ENCODE assay signal across 9 cellular contexts in genomic region chr6:17032595-17033591, GRCh38.
A peak's percentile ranks its signal among the peaks of the same experiment; 100 is the strongest.
DNase-seq lines count a peak whose midpoint lies in the region; ATAC-seq and TF ChIP-seq lines count a peak whose summit lies in the region.
"Had no signal": no experiment of that assay in that cellular context is flagged by ENCODE, and none has a peak within 500 bp of the region (broad histone marks: within the 10 kb centered on the region; RNA-seq: fewer than 3 reads in every experiment).

No MANE protein-coding gene starts in this region.

- H3K36me3 ChIP-seq in GM23338 (ENCODE audit: insufficient read depth) (no peaks in the 10 kb centered on the region), heart right ventricle (no peaks in the 10 kb centered on the region), gastrocnemius medialis (no peaks in the 10 kb centered on the region), WERI-Rb-1 (no peaks in the 10 kb centered on the region)

- no peaks in the 10 kb centered on the region for H3K36me3 Mint-ChIP-seq in GM23338 (ENCODE audit: low read depth)

- H3K9me3 ChIP-seq in heart right ventricle (no peaks in the 10 kb centered on the region), gastrocnemius medialis (no peaks in the 10 kb centered on the region), WERI-Rb-1 (ENCODE audit: severe bottlenecking) (peaks cover 11% of the 10 kb centered on the region)

- intact Hi-C loops in heart right ventricle (cut with DNase I): no loop called here
- intact Hi-C loops in gastrocnemius medialis (cut with DNase I; ENCODE audit: low total_unique reads): no loop called here

- H3K9me3 Mint-ChIP-seq in GM23338: peaks cover 8% of the 10 kb centered on the region; the same call in 2 of the 3 replicates

- no peak for TF ChIP-seq CTCF in GM23338 (conservative IDR thresholded peaks at IDR 0.05; ENCODE audit: low read depth in 2 of 2)
- no peak for TF ChIP-seq CTCF in heart right ventricle (IDR thresholded peaks at IDR 0.05)
- TF ChIP-seq CTCF in gastrocnemius medialis (IDR thresholded peaks at IDR 0.05 in 4 of 5, conservative IDR thresholded peaks at IDR 0.05 in 1 of 5): no peak
- no peak for TF ChIP-seq CTCF in WERI-Rb-1 (IDR thresholded peaks at IDR 0.05; ENCODE audit: low read depth, low read length)

- H3K27me3 ChIP-seq in GM23338 (ENCODE audit: insufficient read depth) (no peaks in the 10 kb centered on the region), heart right ventricle (peaks cover 0 to 1% (median 0%) of the 10 kb centered on the region in 7 donors), gastrocnemius medialis (peaks cover 0 to 22% (median 0%) of the 10 kb centered on the region in 3 donors), WERI-Rb-1 (ENCODE audit: insufficient read depth, low read depth, severe bottlenecking) (peaks cover 47% of the 10 kb centered on the region)

- H2AFZ ChIP-seq in GM23338: peak overlapping the region; percentile 33; the same call in 1 of the 2 replicates

- no peaks in the 10 kb centered on the region for H4K20me1 ChIP-seq in GM23338 (replicated peaks; ENCODE audit: insufficient read depth)

- no peak for TF ChIP-seq POLR2A in gastrocnemius medialis (IDR thresholded peaks at IDR 0.05)

- H3K4me1 Mint-ChIP-seq in GM23338: no peaks in the 10 kb centered on the region

- no peak for ATAC-seq in GM23338
- ATAC-seq in heart right ventricle: peak in 7 of 8 donors; percentile 57 to 82 (median 67)
- peak; percentile 50 to 61 for ATAC-seq in gastrocnemius medialis

- no peak overlapping the region for H3K4me2 ChIP-seq in GM23338

- H3F3A ChIP-seq in GM23338 (replicated peaks; ENCODE audit: low read depth): no peaks in the 10 kb centered on the region

- H3K4me3 ChIP-seq in GM23338 (no peak overlapping the region), heart right ventricle (peak overlapping the region in 5 of 10 donors; percentile 7 to 24 (median 19)), gastrocnemius medialis (no peak overlapping the region), WERI-Rb-1 (ENCODE audit: low read depth, low read length) (no peak overlapping the region)

- H3K9me2 ChIP-seq in GM23338 (ENCODE audit: insufficient read depth): no peaks in the 10 kb centered on the region; the same call in 1 of the 2 replicates

- H3K4me3 Mint-ChIP-seq in GM23338: no peak overlapping the region

- 35 to 38% methylated on average over 15 of the region's 15 CpGs for WGBS in heart right ventricle, 2 donors

- DNase-seq in GM23338 (ENCODE audit: low spot score): no peak
- DNase-seq in amniotic stem cell (lab: John Stamatoyannopoulos, UW): peak; percentile 85
- peak in 1 of 2 donors; percentile 67 for DNase-seq in heart right ventricle
- DNase-seq in gastrocnemius medialis: peak; percentile 36 to 43
- no peak for DNase-seq in NCI-H82 (lab: John Stamatoyannopoulos, UW)
- no peak for DNase-seq in stimulated activated CD4-positive, alpha-beta T cell treated with anti-CD3 and anti-CD28 coated beads, Interleukin-12 subunit alpha, Interleukin-12 subunit beta, amount 100 ng/mL, for 4 hours
- no peak for DNase-seq in NCI-H510A (lab: John Stamatoyannopoulos, UW)
- DNase-seq in WERI-Rb-1: no peak
- DNase-seq: NCI-H187 treated with DMSO at 0.1 percent for 48 hours had no signal

- H3K27ac ChIP-seq in GM23338 (ENCODE audit: low read depth): no peak overlapping the region
- peak overlapping the region in 6 of 10 donors; percentile 6 to 63 (median 54) for H3K27ac ChIP-seq in heart right ventricle
- no peak overlapping the region for H3K27ac ChIP-seq in gastrocnemius medialis
- H3K27ac ChIP-seq in WERI-Rb-1: no peak overlapping the region

- no peaks in the 10 kb centered on the region for H3K27me3 Mint-ChIP-seq in GM23338 (ENCODE audit: insufficient read depth, low read depth, poor library complexity)

- in situ Hi-C loops in gastrocnemius medialis (cut with MboI; ENCODE audit: low sequenced_read_pairs in 4 of 4): no loop called here

- H3K79me2 ChIP-seq in GM23338 (replicated peaks; ENCODE audit: insufficient read depth): no peaks in the 10 kb centered on the region

- H3K4me1 ChIP-seq in GM23338 (ENCODE audit: insufficient read depth) (no peaks in the 10 kb centered on the region), heart right ventricle (peaks cover 0 to 29% (median 15%) of the 10 kb centered on the region in 9 donors), gastrocnemius medialis (peaks cover 3 to 11% of the 10 kb centered on the region in 2 donors)

- no peak overlapping the region for H3K27ac Mint-ChIP-seq in GM23338

TF ChIP-seq in GM23338, 12 proteins besides CTCF, POLR2A, EP300 and RAD21:
- TF ChIP-seq, protein P1, sequence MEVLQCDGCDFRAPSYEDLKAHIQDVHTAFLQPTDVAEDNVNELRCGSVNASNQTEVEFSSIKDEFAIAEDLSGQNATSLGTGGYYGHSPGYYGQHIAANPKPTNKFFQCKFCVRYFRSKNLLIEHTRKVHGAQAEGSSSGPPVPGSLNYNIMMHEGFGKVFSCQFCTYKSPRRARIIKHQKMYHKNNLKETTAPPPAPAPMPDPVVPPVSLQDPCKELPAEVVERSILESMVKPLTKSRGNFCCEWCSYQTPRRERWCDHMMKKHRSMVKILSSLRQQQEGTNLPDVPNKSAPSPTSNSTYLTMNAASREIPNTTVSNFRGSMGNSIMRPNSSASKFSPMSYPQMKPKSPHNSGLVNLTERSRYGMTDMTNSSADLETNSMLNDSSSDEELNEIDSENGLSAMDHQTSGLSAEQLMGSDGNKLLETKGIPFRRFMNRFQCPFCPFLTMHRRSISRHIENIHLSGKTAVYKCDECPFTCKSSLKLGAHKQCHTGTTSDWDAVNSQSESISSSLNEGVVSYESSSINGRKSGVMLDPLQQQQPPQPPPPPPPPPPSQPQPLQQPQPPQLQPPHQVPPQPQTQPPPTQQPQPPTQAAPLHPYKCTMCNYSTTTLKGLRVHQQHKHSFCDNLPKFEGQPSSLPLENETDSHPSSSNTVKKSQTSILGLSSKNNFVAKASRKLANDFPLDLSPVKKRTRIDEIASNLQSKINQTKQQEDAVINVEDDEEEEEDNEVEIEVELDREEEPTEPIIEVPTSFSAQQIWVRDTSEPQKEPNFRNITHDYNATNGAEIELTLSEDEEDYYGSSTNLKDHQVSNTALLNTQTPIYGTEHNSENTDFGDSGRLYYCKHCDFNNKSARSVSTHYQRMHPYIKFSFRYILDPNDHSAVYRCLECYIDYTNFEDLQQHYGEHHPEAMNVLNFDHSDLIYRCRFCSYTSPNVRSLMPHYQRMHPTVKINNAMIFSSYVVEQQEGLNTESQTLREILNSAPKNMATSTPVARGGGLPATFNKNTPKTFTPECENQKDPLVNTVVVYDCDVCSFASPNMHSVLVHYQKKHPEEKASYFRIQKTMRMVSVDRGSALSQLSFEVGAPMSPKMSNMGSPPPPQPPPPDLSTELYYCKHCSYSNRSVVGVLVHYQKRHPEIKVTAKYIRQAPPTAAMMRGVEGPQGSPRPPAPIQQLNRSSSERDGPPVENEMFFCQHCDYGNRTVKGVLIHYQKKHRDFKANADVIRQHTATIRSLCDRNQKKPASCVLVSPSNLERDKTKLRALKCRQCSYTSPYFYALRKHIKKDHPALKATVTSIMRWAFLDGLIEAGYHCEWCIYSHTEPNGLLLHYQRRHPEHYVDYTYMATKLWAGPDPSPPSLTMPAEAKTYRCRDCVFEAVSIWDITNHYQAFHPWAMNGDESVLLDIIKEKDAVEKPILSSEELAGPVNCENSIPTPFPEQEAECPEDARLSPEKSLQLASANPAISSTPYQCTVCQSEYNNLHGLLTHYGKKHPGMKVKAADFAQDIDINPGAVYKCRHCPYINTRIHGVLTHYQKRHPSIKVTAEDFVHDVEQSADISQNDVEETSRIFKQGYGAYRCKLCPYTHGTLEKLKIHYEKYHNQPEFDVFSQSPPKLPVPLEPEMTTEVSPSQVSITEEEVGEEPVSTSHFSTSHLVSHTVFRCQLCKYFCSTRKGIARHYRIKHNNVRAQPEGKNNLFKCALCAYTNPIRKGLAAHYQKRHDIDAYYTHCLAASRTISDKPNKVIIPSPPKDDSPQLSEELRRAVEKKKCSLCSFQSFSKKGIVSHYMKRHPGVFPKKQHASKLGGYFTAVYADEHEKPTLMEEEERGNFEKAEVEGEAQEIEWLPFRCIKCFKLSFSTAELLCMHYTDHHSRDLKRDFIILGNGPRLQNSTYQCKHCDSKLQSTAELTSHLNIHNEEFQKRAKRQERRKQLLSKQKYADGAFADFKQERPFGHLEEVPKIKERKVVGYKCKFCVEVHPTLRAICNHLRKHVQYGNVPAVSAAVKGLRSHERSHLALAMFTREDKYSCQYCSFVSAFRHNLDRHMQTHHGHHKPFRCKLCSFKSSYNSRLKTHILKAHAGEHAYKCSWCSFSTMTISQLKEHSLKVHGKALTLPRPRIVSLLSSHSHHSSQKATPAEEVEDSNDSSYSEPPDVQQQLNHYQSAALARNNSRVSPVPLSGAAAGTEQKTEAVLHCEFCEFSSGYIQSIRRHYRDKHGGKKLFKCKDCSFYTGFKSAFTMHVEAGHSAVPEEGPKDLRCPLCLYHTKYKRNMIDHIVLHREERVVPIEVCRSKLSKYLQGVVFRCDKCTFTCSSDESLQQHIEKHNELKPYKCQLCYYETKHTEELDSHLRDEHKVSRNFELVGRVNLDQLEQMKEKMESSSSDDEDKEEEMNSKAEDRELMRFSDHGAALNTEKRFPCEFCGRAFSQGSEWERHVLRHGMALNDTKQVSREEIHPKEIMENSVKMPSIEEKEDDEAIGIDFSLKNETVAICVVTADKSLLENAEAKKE (CRISPR knock-in tag; IDR thresholded peaks at IDR 0.05): no peak
TF ChIP-seq in GM23338: peak in this region for 0.

Comparison
In these comparisons a context has a peak if more than half of its experiments do, and no peak if none do; other contexts are left out.
1. DNase-seq: peak in amniotic stem cell (single experiment) and gastrocnemius medialis (2 of 2); none in GM23338 (single experiment), NCI-H82 (single experiment), stimulated activated CD4-positive, alpha-beta T cell treated with anti-CD3 and anti-CD28 coated beads, Interleukin-12 subunit alpha, Interleukin-12 subunit beta, amount 100 ng/mL, for 4 hours (single experiment), NCI-H510A (single experiment) and WERI-Rb-1 (single experiment).
2. H3K27ac ChIP-seq: peak in heart right ventricle (6 of 10); none in GM23338 (single experiment), gastrocnemius medialis (0 of 4) and WERI-Rb-1 (single experiment).